Comparison of ENCODE assay signal across 30 cellular contexts in genomic region chrX:129525162-129525561, GRCh38. TPM values are rescaled to one million over a fixed set of nuclear protein-coding genes. Genes with fewer than 3 reads are reported as not detected.
DNase-seq lines count a peak whose midpoint lies in the region; ATAC-seq and TF ChIP-seq lines count a peak whose summit lies in the region.
"Had no signal": no experiment of that assay in that cellular context is flagged by ENCODE, and none has a peak within 500 bp of the region (broad histone marks: within the 10 kb centered on the region; RNA-seq: fewer than 3 reads in every experiment).

No MANE protein-coding gene starts in this region.

- H3K27ac Mint-ChIP-seq in CD4-positive, alpha-beta T cell, result no peak overlapping the region
- H3K27ac Mint-ChIP-seq: activated naive CD4-positive, alpha-beta T cell treated with anti-CD3 and anti-CD28 coated beads, Interleukin-2, amount 50 U/mL, for 72 hours; activated T-helper 2 cell treated with anti-CD3 and anti-CD28 coated beads, Interferon-gamma antibody, Interleukin-2, Interleukin-4, amounts not matched to agents 10 μg/mL and 5 μg/mL and 100 μg/mL, durations not matched to agents 14 hours and 24 hours and 36 hours; GM23338; memory B cell had no signal

- ATAC-seq in CD4-positive, alpha-beta T cell (ENCODE audit: poor library complexity), result no peak
- ATAC-seq in activated T-cell treated with anti-CD3 and anti-CD28 coated beads, Interleukin-2, amount 50 U/mL, for 4 hours, result no peak
- no peak for ATAC-seq in HG02870 (IDR thresholded peaks at IDR 0.05; ENCODE audit: unreplicated experiment)
- ATAC-seq: activated CD4-positive, CD25-positive, alpha-beta regulatory T cell treated with anti-CD3 and anti-CD28 coated beads, Interleukin-2, amount 50 U/mL, for 24 hours; activated naive CD4-positive, alpha-beta T cell treated with anti-CD3 and anti-CD28 coated beads, Interleukin-2, amount 50 U/mL, for 72 hours; GM23338; left colon; stimulated activated naive CD8-positive, alpha-beta T cell treated with anti-CD3 and anti-CD28 coated beads, Interleukin-15, Interleukin-2, amounts not matched to agents 100 U/mL and 50 U/mL, for 24 hours had no signal

- H3K9ac ChIP-seq in liver (ENCODE audit: low read depth in 1 of 2, low read length in 2 of 2), result no peak overlapping the region

- intact Hi-C loops in CD4-positive, alpha-beta T cell (cut with DNase I, micrococcal nuclease), result no loop called here

- H3K36me3 ChIP-seq in liver (ENCODE audit: control insufficient read depth in 4 of 4, insufficient read depth in 3 of 4, low read depth in 1 of 4, low read length in 3 of 4), result no peaks in the 10 kb centered on the region

- H3K27me3 ChIP-seq in CD4-positive, alpha-beta T cell (ENCODE audit: control insufficient read depth, insufficient read depth, low read length), result no peaks in the 10 kb centered on the region
- no peaks in the 10 kb centered on the region for H3K27me3 ChIP-seq in liver (ENCODE audit: control insufficient read depth in 4 of 4, insufficient read depth in 4 of 4, low read length in 3 of 4)
- H3K27me3 ChIP-seq: SJSA1, testis had no signal

- no peaks in the 10 kb centered on the region for H3K9me3 ChIP-seq in CD4-positive, alpha-beta T cell (ENCODE audit: control insufficient read depth, low read length)
- no peaks in the 10 kb centered on the region for H3K9me3 ChIP-seq in liver (ENCODE audit: control insufficient read depth in 4 of 4, low read length in 3 of 4)
- H3K9me3 ChIP-seq: SJSA1, testis had no signal

- H3K36me3 Mint-ChIP-seq in CD4-positive, alpha-beta T cell (ENCODE audit: low read depth), result no peaks in the 10 kb centered on the region
- no peaks in the 10 kb centered on the region for H3K36me3 Mint-ChIP-seq in activated T-cell treated with anti-CD3 and anti-CD28 coated beads, Interleukin-2, amount 50 U/mL, for 4 hours (ENCODE audit: insufficient read depth)
- H3K36me3 Mint-ChIP-seq: activated naive CD4-positive, alpha-beta T cell treated with anti-CD3 and anti-CD28 coated beads, Interleukin-2, amount 50 U/mL, for 72 hours; memory B cell had no signal

- POLR2A ChIA-PET in CD4-positive, alpha-beta T cell (lab: Charles Lee), result no interaction called here

- WGBS in liver, result 23% methylated on average over 4 of the region's 4 CpGs

- no peak overlapping the region for H3K4me3 ChIP-seq in liver (ENCODE audit: low read depth in 1 of 3, low read length in 3 of 3)
- H3K4me3 ChIP-seq: GM23338, PC-9, SJSA1, testis had no signal

- no peaks in the 10 kb centered on the region for H3K9me3 Mint-ChIP-seq in CD4-positive, alpha-beta T cell
- no peaks in the 10 kb centered on the region for H3K9me3 Mint-ChIP-seq in activated T-cell treated with anti-CD3 and anti-CD28 coated beads, Interleukin-2, amount 50 U/mL, for 4 hours
- H3K9me3 Mint-ChIP-seq: activated T-helper 2 cell treated with anti-CD3 and anti-CD28 coated beads, Interferon-gamma antibody, Interleukin-2, Interleukin-4, amounts not matched to agents 10 μg/mL and 5 μg/mL and 100 μg/mL, durations not matched to agents 14 hours and 24 hours and 36 hours; memory B cell had no signal

- DNase-seq in CD4-positive, alpha-beta T cell, result no peak
- DNase-seq in HuH-7.5 (ENCODE audit: low spot score) (peak; percentile 21), RPMI8226 (peak; percentile 40), GM10266 (ENCODE audit: extremely low spot score) (no peak), SKM-1 treated with dmso at 0.1 percent for 144 hours (lab: John Stamatoyannopoulos, UW; ENCODE audit: unreplicated experiment) (no peak)
- no peak for DNase-seq in activated T-cell treated with anti-CD3 and anti-CD28 coated beads, Interleukin-2, amount 50 U/mL, for 4 hours
- DNase-seq: activated CD4-positive, alpha-beta T cell treated with anti-CD3 and anti-CD28 coated beads, Interleukin-2, amount 50 U/mL, for 48 hours; activated CD8-positive, alpha-beta memory T cell treated with anti-CD3 and anti-CD28 coated beads, Interleukin-2, amount 50 U/mL, for 48 hours; anterior cingulate cortex; C1 segment of cervical spinal cord; effector CD4-positive, alpha-beta T cell; EL; left colon; NCI-H1048; NCI-H1930; NCI-H226; nucleus accumbens; PC-9; stimulated activated naive CD8-positive, alpha-beta T cell treated with anti-CD3 and anti-CD28 coated beads, Interleukin-15, Interleukin-2, amounts not matched to agents 100 U/mL and 50 U/mL, for 24 hours; T-helper 1 cell; testis had no signal

- no peak for TF ChIP-seq CTCF in CD4-positive, alpha-beta T cell (IDR thresholded peaks at IDR 0.05)
- TF ChIP-seq CTCF in liver (IDR thresholded peaks at IDR 0.05; ENCODE audit: low read depth, low read length, missing input control) (no peak), GM10266 (IDR thresholded peaks at IDR 0.05; ENCODE audit: control insufficient read depth, insufficient read depth, low read depth, missing control alignments) (no peak)

- H3K4me3 Mint-ChIP-seq in CD4-positive, alpha-beta T cell, result peak overlapping the region; percentile 34
- H3K4me3 Mint-ChIP-seq in activated T-cell treated with anti-CD3 and anti-CD28 coated beads, Interleukin-2, amount 50 U/mL, for 4 hours, result no peak overlapping the region
- H3K4me3 Mint-ChIP-seq: memory B cell had no signal

- CTCF ChIA-PET in CD4-positive, alpha-beta T cell (lab: Charles Lee), result interaction anchor here (0.6 kb wide), 1 partner anchor 368 kb away, joined by 3 read pairs; no protein-coding TSS in a partner anchor

- H3K4me1 ChIP-seq in liver (ENCODE audit: control insufficient read depth in 4 of 4, insufficient read depth in 4 of 4, low read length in 3 of 4), result peaks cover 0 to 12% (median 10%) of the 10 kb centered on the region in 4 donors
- H3K4me1 ChIP-seq: SJSA1, testis had no signal

- no peak overlapping the region for H3K27ac ChIP-seq in CD4-positive, alpha-beta T cell (ENCODE audit: low read depth, low read length)
- peak overlapping the region; percentile 65 to 70 for H3K27ac ChIP-seq in liver (ENCODE audit: low read depth in 1 of 2, low read length in 2 of 2)
- H3K27ac ChIP-seq: epithelial cell of prostate, PC-9, SJSA1, testis had no signal

- H3K27me3 Mint-ChIP-seq in CD4-positive, alpha-beta T cell, result peaks cover 4% of the 10 kb centered on the region
- no peaks in the 10 kb centered on the region for H3K27me3 Mint-ChIP-seq in activated T-cell treated with anti-CD3 and anti-CD28 coated beads, Interleukin-2, amount 50 U/mL, for 4 hours (ENCODE audit: low read depth)

- H3K4me1 Mint-ChIP-seq in CD4-positive, alpha-beta T cell (ENCODE audit: low read depth), result peaks cover 17% of the 10 kb centered on the region
- H3K4me1 Mint-ChIP-seq in activated T-cell treated with anti-CD3 and anti-CD28 coated beads, Interleukin-2, amount 50 U/mL, for 4 hours (ENCODE audit: low read depth), result peaks cover 8% of the 10 kb centered on the region

- TF ChIP-seq RAD21 in liver (IDR thresholded peaks at IDR 0.05), result no peak

TF ChIP-seq in liver, 16 proteins besides CTCF, POLR2A, EP300 and RAD21 (continues in another document):
- TF ChIP-seq FOXA2 (IDR thresholded peaks at IDR 0.05) (peak; percentile 97), HNF4G (IDR thresholded peaks at IDR 0.05) (peak; percentile 77), REST (IDR thresholded peaks at IDR 0.05) (peak; percentile 40), JUND (IDR thresholded peaks at IDR 0.05) (peak; percentile 44 to 70), FOXA1 (IDR thresholded peaks at IDR 0.05) (peak; percentile 96), NR2F2 (IDR thresholded peaks at IDR 0.05) (peak; percentile 30), MAX (IDR thresholded peaks at IDR 0.05) (peak; percentile 66), YY1 (IDR thresholded peaks at IDR 0.05) (no peak), EGR1 (IDR thresholded peaks at IDR 0.05; ENCODE audit: low read depth in 2 of 2) (no peak)

RNA-seq across cellular contexts. Expression of gene SMARCA1, which starts 1.9 kb away (rescaled TPM):
- total RNA-seq in CD4-positive, alpha-beta T cell, result 1 to 10 TPM in 1 of 2 experiments, under 1 TPM in 1; 0.85 to 1.0 TPM
- 10 to 100 TPM; 31.3 to 44.2 TPM for total RNA-seq in liver
- 10 to 100 TPM; 14.7 to 16.5 TPM for polyA plus RNA-seq in liver
- total RNA-seq in activated T-cell treated with anti-CD3 and anti-CD28 coated beads, Interleukin-2, amount 50 U/mL, for 4 hours, result under 1 TPM; 0.28 to 0.45 (median 0.38) TPM

RNA-seq across cellular contexts. Expression of gene OCRL, which starts 14.9 kb away (rescaled TPM):
- 1 to 10 TPM; 4.0 to 4.1 TPM for total RNA-seq in CD4-positive, alpha-beta T cell
- total RNA-seq in liver, result 10 to 100 TPM in 1 of 2 donors, 1 to 10 TPM in 1; 6.4 to 13.1 TPM
- 1 to 10 TPM; 3.1 to 5.0 TPM for polyA plus RNA-seq in liver
- 1 to 10 TPM; 2.8 to 3.0 (median 3.0) TPM for total RNA-seq in activated T-cell treated with anti-CD3 and anti-CD28 coated beads, Interleukin-2, amount 50 U/mL, for 4 hours

Comparison
In these comparisons a context has a peak if more than half of its experiments do, and no peak if none do; other contexts are left out.
1. DNase-seq: peak in HuH-7.5 (single experiment) and RPMI8226 (single experiment); none in CD4-positive, alpha-beta T cell (0 of 10), GM10266 (single experiment), activated T-cell treated with anti-CD3 and anti-CD28 coated beads, Interleukin-2, amount 50 U/mL, for 4 hours (single experiment) and SKM-1 treated with dmso at 0.1 percent for 144 hours (single experiment).
2. RNA of gene SMARCA1, which starts 1.9 kb away (total RNA-seq): 31.3 to 44.2 TPM in liver; 0.85 to 1.0 TPM in CD4-positive, alpha-beta T cell and 0.28 to 0.45 TPM in activated T-cell treated with anti-CD3 and anti-CD28 coated beads, Interleukin-2, amount 50 U/mL, for 4 hours; every median in the first group is over 10 times any median in the second.